Comparison of ENCODE assay signal across 25 cellular contexts in the genomic region with DNA sequence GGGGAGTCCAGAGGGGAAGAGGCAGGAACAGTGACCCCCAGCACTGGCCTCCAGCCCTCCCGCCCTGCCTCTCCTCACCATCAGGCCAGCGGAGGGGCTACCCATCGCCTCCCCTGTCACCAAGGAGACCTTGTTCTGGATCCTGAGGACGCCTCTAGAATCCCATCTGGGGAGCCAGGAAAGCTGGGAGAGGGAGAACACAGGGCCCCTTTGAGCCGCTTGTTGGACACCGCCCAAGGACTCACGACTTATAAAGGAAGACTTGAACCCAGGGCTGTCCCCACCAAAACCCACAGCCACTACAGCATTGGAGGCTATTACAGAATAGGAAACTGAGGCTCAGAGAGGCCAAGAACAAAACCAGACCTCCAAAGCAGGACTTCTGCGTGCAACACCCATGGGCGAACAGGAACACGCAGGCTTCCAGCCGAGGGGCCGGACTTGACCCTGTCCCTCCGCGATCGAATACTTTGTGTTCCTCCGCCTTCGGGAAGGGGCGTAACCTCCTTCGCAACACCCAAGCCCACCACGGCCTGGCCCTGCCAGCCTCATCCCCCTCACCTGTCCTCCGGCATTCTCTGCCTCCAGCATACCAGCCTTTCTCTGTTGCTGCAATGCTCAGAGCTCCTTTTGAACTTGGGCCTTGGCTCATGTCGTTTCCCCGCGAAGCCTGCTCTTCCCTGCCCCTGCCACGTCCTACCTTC. TPM values are rescaled to one million over a fixed set of nuclear protein-coding genes. Genes with fewer than 3 reads are reported as not detected.
DNase-seq lines count a peak whose midpoint lies in the region; ATAC-seq and TF ChIP-seq lines count a peak whose summit lies in the region.
"Had no signal": no experiment of that assay in that cellular context is flagged by ENCODE, and none has a peak within 500 bp of the region (broad histone marks: within the 10 kb centered on the region; RNA-seq: fewer than 3 reads in every experiment).

No MANE protein-coding gene starts in this region.

- no TSS peak for BruUV-seq in HCT116 (replicated peaks; lab: Mats Ljungman, UMichigan)

- no peaks in the 10 kb centered on the region for H3K36me3 Mint-ChIP-seq in nephron (ENCODE audit: low read depth)
- no peaks in the 10 kb centered on the region for H3K36me3 Mint-ChIP-seq in progenitor cell of endocrine pancreas (ENCODE audit: insufficient read depth)

- peak overlapping the region; percentile 89 for H3K9ac ChIP-seq in HCT116 (ENCODE audit: low read length)
- H3K9ac ChIP-seq: BLaER1 had no signal

- H3K27ac Mint-ChIP-seq in nephron (peak overlapping the region; percentile 76 to 93 (median 89)), progenitor cell of endocrine pancreas (peak overlapping the region; percentile 78)
- H3K27ac Mint-ChIP-seq: CD4-positive, alpha-beta T cell had no signal

- POLR2A ChIA-PET in HCT116 (lab: Charles Lee): interaction anchor here (0.6 to 2.0 kb wide), 10 partner anchors 8 to 391 kb away, joined by 3 to 9 read pairs (median 4); no protein-coding TSS in a partner anchor

- RAD21 ChIA-PET in HCT116 (lab: Charles Lee; ENCODE audit: low non-redundant PET in 1 of 2, low total read pairs in 2 of 2, uncharacterized antibody in 2 of 2, unreplicated experiment in 2 of 2): interaction anchor here (0.6 to 1.1 kb wide), 3 partner anchors 14 to 405 kb away, joined by 3 to 6 read pairs (median 4); no protein-coding TSS in a partner anchor

- peak overlapping the region; percentile 98 for H3K4me2 ChIP-seq in HCT116 (ENCODE audit: low read length)
- H3K4me2 ChIP-seq: BLaER1 had no signal

- H3K4me1 Mint-ChIP-seq in nephron: peaks cover 45% of the 10 kb centered on the region
- H3K4me1 Mint-ChIP-seq in progenitor cell of endocrine pancreas (ENCODE audit: low read depth): peaks cover 39% of the 10 kb centered on the region

- TF ChIP-seq CTCF in HCT116 (IDR thresholded peaks at IDR 0.05 in 2 of 3, conservative IDR thresholded peaks at IDR 0.05 in 1 of 3; ENCODE audit: borderline replicate concordance in 1 of 3, insufficient read depth in 1 of 3, low read depth in 2 of 3, low read length in 2 of 3) (no peak), dorsolateral prefrontal cortex (IDR thresholded peaks at IDR 0.05 in 54 of 56, conservative IDR thresholded peaks at IDR 0.05 in 2 of 56; ENCODE audit: low read depth in 1 of 56, partially characterized antibody in 56 of 56) (no peak), nephron (IDR thresholded peaks at IDR 0.05; ENCODE audit: unreplicated experiment in 3 of 3) (no peak), progenitor cell of endocrine pancreas (IDR thresholded peaks at IDR 0.05; ENCODE audit: unreplicated experiment) (no peak)

- H3K36me3 ChIP-seq in HCT116 (ENCODE audit: control insufficient read depth in 1 of 2, insufficient read depth in 2 of 2, low read length in 2 of 2): no peaks in the 10 kb centered on the region
- H3K36me3 ChIP-seq: BLaER1, Peyer's patch, SJSA1 had no signal

- no peak for TF ChIP-seq POLR2A in HCT116 (IDR thresholded peaks at IDR 0.05; ENCODE audit: borderline replicate concordance, extremely low read depth, insufficient read depth, insufficient read length)

- peak overlapping the region; percentile 11 to 72; a peak in 2 of 4 replicates for H3K4me3 ChIP-seq in HCT116 (replicated peaks in 1 of 2; ENCODE audit: low read depth in 1 of 2, low read length in 2 of 2)
- peak overlapping the region in 1 of 59 donors; percentile 72 for H3K4me3 ChIP-seq in dorsolateral prefrontal cortex
- H3K4me3 ChIP-seq: BLaER1, GM12878, Peyer's patch, SJSA1 had no signal

- CTCF ChIA-PET in HCT116 (lab: Charles Lee): no interaction called here

- no peaks in the 10 kb centered on the region for H3K27me3 ChIP-seq in HCT116 (ENCODE audit: insufficient read depth, low read length)
- H3K27me3 ChIP-seq in dorsolateral prefrontal cortex: no peaks in the 10 kb centered on the region
- H3K27me3 ChIP-seq: Peyer's patch, SJSA1 had no signal

- H2AFZ ChIP-seq in HCT116 (ENCODE audit: low read depth, low read length, poor library complexity, severe bottlenecking): no peak overlapping the region

- H3K27me3 Mint-ChIP-seq in nephron (ENCODE audit: low read depth) (no peaks in the 10 kb centered on the region), progenitor cell of endocrine pancreas (no peaks in the 10 kb centered on the region)

- intact Hi-C loops in HCT116 (cut with micrococcal nuclease): loop anchor here (5.0 kb wide), 2 partner anchors 64 to 429 kb away; no protein-coding TSS in a partner anchor
- intact Hi-C loops in dorsolateral prefrontal cortex (cut with DNase I): loop anchor here in 1 of 2 donors (5.0 kb wide), 1 partner anchor 69 kb away; no protein-coding TSS in a partner anchor

- no peaks in the 10 kb centered on the region for H3K9me2 ChIP-seq in HCT116 (ENCODE audit: insufficient read depth)

- no peak for TF ChIP-seq RAD21 in HCT116 (IDR thresholded peaks at IDR 0.05; ENCODE audit: low read depth)

- peak overlapping the region in 2 of 3 experiments; percentile 43 to 86 for H3K4me3 Mint-ChIP-seq in nephron
- no peak overlapping the region for H3K4me3 Mint-ChIP-seq in progenitor cell of endocrine pancreas (ENCODE audit: low read depth)
- H3K4me3 Mint-ChIP-seq: CD4-positive, alpha-beta T cell had no signal

- no peaks in the 10 kb centered on the region for H4K20me1 ChIP-seq in HCT116 (ENCODE audit: insufficient read depth)
- H4K20me1 ChIP-seq: BLaER1 had no signal

- DNase-seq in HCT116 (ENCODE audit: low read depth, low spot score) (no peak), dorsolateral prefrontal cortex (peak in 2 of 10 donors; percentile 43 to 45), progenitor cell of endocrine pancreas (ENCODE audit: low spot score, unreplicated experiment) (no peak), NCI-H2029 treated with DMSO at 0.1 percent for 48 hours (lab: John Stamatoyannopoulos, UW) (no peak), GDM1 (lab: John Stamatoyannopoulos, UW) (no peak)
- DNase-seq: Caco-2; CD4-positive, alpha-beta T cell; DMS 273 treated with DMSO at 0.1 percent for 48 hours; DMS79 treated with DMSO at 0.1 percent for 48 hours; HCEC 1CT; Karpas-422; MV-4-11; NCI-H1105 treated with DMSO at 0.1 percent for 48 hours; NCI-H2081; NCI-H2171; NCI-H345; NCI-H526; Peyer's patch had no signal

- H3K9me3 ChIP-seq in HCT116 (ENCODE audit: control insufficient read depth in 1 of 2, insufficient read depth in 1 of 2, low read depth in 1 of 2, low read length in 2 of 2): peaks cover 0 to under 1% of the 10 kb centered on the region in 2 experiments; a peak in 1 of 4 replicates
- H3K9me3 ChIP-seq: BLaER1, Caco-2, Peyer's patch, SJSA1 had no signal

- H3K27ac ChIP-seq in HCT116 (ENCODE audit: low read depth, low read length): peak overlapping the region; percentile 100
- H3K27ac ChIP-seq in dorsolateral prefrontal cortex: peak overlapping the region in 43 of 59 donors; percentile 3 to 96 (median 91)
- H3K27ac ChIP-seq: BLaER1, Peyer's patch, SJSA1 had no signal

- peaks cover 63 to 90% of the 10 kb centered on the region in 2 experiments for H3K4me1 ChIP-seq in HCT116 (ENCODE audit: control insufficient read depth in 1 of 2, insufficient read depth in 2 of 2, low read length in 2 of 2)

- no peak for ATAC-seq in HCT116
- ATAC-seq in HG03025 (IDR thresholded peaks at IDR 0.05; ENCODE audit: low FRiP score, unreplicated experiment): no peak

- no peaks in the 10 kb centered on the region for H3K9me3 Mint-ChIP-seq in nephron
- no peaks in the 10 kb centered on the region for H3K9me3 Mint-ChIP-seq in progenitor cell of endocrine pancreas (ENCODE audit: low read depth)
- H3K9me3 Mint-ChIP-seq: CD4-positive, alpha-beta T cell had no signal

- no peaks in the 10 kb centered on the region for H3K79me2 ChIP-seq in HCT116 (ENCODE audit: insufficient read depth, low read length)

TF ChIP-seq in HCT116, 20 proteins besides CTCF, POLR2A, EP300 and RAD21 (continues in another document):
- TF ChIP-seq SP1 (IDR thresholded peaks at IDR 0.05; ENCODE audit: low read depth) (no peak), EZH2 (IDR thresholded peaks at IDR 0.05) (no peak), CEBPB (IDR thresholded peaks at IDR 0.05; ENCODE audit: low read depth) (no peak), ZNF274 (IDR thresholded peaks at IDR 0.05; ENCODE audit: low read depth, low read length) (no peak), TCF7L2 (IDR thresholded peaks at IDR 0.05; ENCODE audit: borderline replicate concordance, extremely low read depth, insufficient read depth, insufficient read length) (no peak), POLR2AphosphoS5 (IDR thresholded peaks at IDR 0.05; ENCODE audit: low read depth, low read length) (no peak), CBX3 (IDR thresholded peaks at IDR 0.05; ENCODE audit: low read depth) (no peak), ZBTB33 (IDR thresholded peaks at IDR 0.05; ENCODE audit: extremely low read depth, insufficient replicate concordance, low read length) (no peak), FOSL1 (IDR thresholded peaks at IDR 0.05; ENCODE audit: low read depth) (no peak), ZFX (IDR thresholded peaks at IDR 0.05) (no peak)
- TF ChIP-seq, protein P1, sequence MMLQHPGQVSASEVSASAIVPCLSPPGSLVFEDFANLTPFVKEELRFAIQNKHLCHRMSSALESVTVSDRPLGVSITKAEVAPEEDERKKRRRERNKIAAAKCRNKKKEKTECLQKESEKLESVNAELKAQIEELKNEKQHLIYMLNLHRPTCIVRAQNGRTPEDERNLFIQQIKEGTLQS (IDR thresholded peaks at IDR 0.05): no peak

RNA-seq across cellular contexts. Expression of gene C9orf50, which starts 54.2 kb away (rescaled TPM):
- total RNA-seq in HCT116 (2021; ENCODE audit: unreplicated experiment) (not detected), dorsolateral prefrontal cortex (1 to 10 TPM in 55 of 120 experiments, under 1 TPM in 47, not detected in 18; 0.18 to 3.1 (median 1.0) TPM), progenitor cell of endocrine pancreas (0.27 and 0.43 TPM in 2 replicates)
- not detected in 2 replicates for polyA plus RNA-seq in HCT116 (2012)
- total RNA-seq: Caco-2; CD4-positive, alpha-beta T cell; GM12878; M059J; OCI-LY7; Peyer's patch; SJSA1 had no signal
- polyA plus RNA-seq: GM12878 had no signal

RNA-seq across cellular contexts. Expression of gene NTMT1, which starts 59.2 kb away (rescaled TPM):
- 84.8 TPM for total RNA-seq in HCT116 (2021; ENCODE audit: unreplicated experiment)
- polyA plus RNA-seq in HCT116 (2012): 82.9 and 91.6 TPM in 2 replicates
- total RNA-seq in dorsolateral prefrontal cortex: 10 to 100 TPM; 22.2 to 45.4 (median 32.9) TPM
- total RNA-seq in progenitor cell of endocrine pancreas: 25.9 and 26.8 TPM in 2 replicates
